In the genomic region with DNA sequence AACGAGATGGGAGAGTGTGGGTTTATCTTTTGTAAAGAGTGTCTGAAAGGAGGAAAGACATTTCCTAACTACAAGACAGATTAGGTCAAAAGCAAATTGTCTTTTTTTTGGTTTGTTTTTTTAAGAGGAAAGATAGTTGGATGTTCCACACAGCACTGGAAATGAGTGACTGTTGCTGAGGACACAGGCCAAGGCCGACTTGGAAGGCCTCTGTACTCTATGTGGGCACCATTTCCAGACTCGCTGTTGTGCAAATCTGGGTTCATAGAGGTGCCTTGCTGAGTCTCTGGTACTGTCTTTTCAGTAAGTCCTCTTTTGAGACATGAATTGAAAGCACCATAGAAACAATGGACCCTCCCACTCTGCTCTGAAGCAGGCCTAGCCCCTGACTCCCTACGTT, we compare ENCODE assay signal across 19 cellular contexts.
DNase-seq lines count a peak whose midpoint lies in the region; ATAC-seq and TF ChIP-seq lines count a peak whose summit lies in the region.
"Had no signal": no experiment of that assay in that cellular context is flagged by ENCODE, and none has a peak within 500 bp of the region (broad histone marks: within the 10 kb centered on the region; RNA-seq: fewer than 3 reads in every experiment).

No MANE protein-coding gene starts in this region.

- peaks cover 7% of the 10 kb centered on the region for H3K4me1 Mint-ChIP-seq in activated T-helper 17 cell treated with anti-CD3 and anti-CD28 coated beads, Interleukin-2, amount 50 U/mL, for 72 hours
- peaks cover 0 to 9% of the 10 kb centered on the region in 2 donors for H3K4me1 Mint-ChIP-seq in natural killer cell treated with Interleukin-12 subunit alpha and Interleukin-12 subunit beta and Interleukin-15 and Interleukin-18, amount 100 ng/mL, for 72 hours (ENCODE audit: low read depth in 2 of 2)
- H3K4me1 Mint-ChIP-seq: CD14-positive monocyte had no signal

- no peak overlapping the region for H3K27ac Mint-ChIP-seq in activated T-helper 17 cell treated with anti-CD3 and anti-CD28 coated beads, Interleukin-2, amount 50 U/mL, for 72 hours
- H3K27ac Mint-ChIP-seq in natural killer cell treated with Interleukin-12 subunit alpha and Interleukin-12 subunit beta and Interleukin-15 and Interleukin-18, amount 100 ng/mL, for 72 hours, result no peak overlapping the region
- H3K27ac Mint-ChIP-seq: CD14-positive monocyte had no signal

- POLR2A ChIA-PET in RWPE1 (lab: Yijun Ruan, JAX; ENCODE audit: low non-redundant PET), result no interaction called here

- no peak overlapping the region for H3K4me3 Mint-ChIP-seq in activated T-helper 17 cell treated with anti-CD3 and anti-CD28 coated beads, Interleukin-2, amount 50 U/mL, for 72 hours
- H3K4me3 Mint-ChIP-seq in natural killer cell treated with Interleukin-12 subunit alpha and Interleukin-12 subunit beta and Interleukin-15 and Interleukin-18, amount 100 ng/mL, for 72 hours, result no peak overlapping the region
- H3K4me3 Mint-ChIP-seq: CD14-positive monocyte had no signal

- TF ChIP-seq CTCF in RWPE1 (conservative IDR thresholded peaks at IDR 0.05; ENCODE audit: low read depth), result no peak
- TF ChIP-seq CTCF in hepatocyte (IDR thresholded peaks at IDR 0.05; ENCODE audit: poor library complexity), result no peak
- TF ChIP-seq CTCF in lower lobe of right lung (IDR thresholded peaks at IDR 0.05), result no peak

- no peak overlapping the region for H2AFZ ChIP-seq in hepatocyte

- H3K4me1 ChIP-seq in hepatocyte (ENCODE audit: insufficient read depth), result peaks cover 17% of the 10 kb centered on the region
- H3K4me1 ChIP-seq in muscle layer of colon (ENCODE audit: insufficient read depth, low read length), result peaks cover 22% of the 10 kb centered on the region
- peaks cover 14% of the 10 kb centered on the region for H3K4me1 ChIP-seq in stomach smooth muscle (ENCODE audit: control insufficient read depth, insufficient read depth, low read length)
- no peaks in the 10 kb centered on the region for H3K4me1 ChIP-seq in lower lobe of right lung

- H3K27me3 ChIP-seq in hepatocyte (no peaks in the 10 kb centered on the region), muscle layer of colon (ENCODE audit: control insufficient read depth in 1 of 2, insufficient read depth in 2 of 2, low read length in 2 of 2) (no peaks in the 10 kb centered on the region), stomach smooth muscle (ENCODE audit: control insufficient read depth in 1 of 2, insufficient read depth in 2 of 2, low read length in 2 of 2) (no peaks in the 10 kb centered on the region), lower lobe of right lung (ENCODE audit: low read depth) (no peaks in the 10 kb centered on the region)

- H3K36me3 Mint-ChIP-seq in activated T-helper 17 cell treated with anti-CD3 and anti-CD28 coated beads, Interleukin-2, amount 50 U/mL, for 72 hours (ENCODE audit: low read depth), result no peaks in the 10 kb centered on the region
- no peaks in the 10 kb centered on the region for H3K36me3 Mint-ChIP-seq in natural killer cell treated with Interleukin-12 subunit alpha and Interleukin-12 subunit beta and Interleukin-15 and Interleukin-18, amount 100 ng/mL, for 72 hours
- H3K36me3 Mint-ChIP-seq: CD14-positive monocyte had no signal

- no peaks in the 10 kb centered on the region for H3K9me2 ChIP-seq in hepatocyte (replicated peaks; ENCODE audit: insufficient read depth)

- peaks cover 10% of the 10 kb centered on the region for H3K9me3 Mint-ChIP-seq in activated T-helper 17 cell treated with anti-CD3 and anti-CD28 coated beads, Interleukin-2, amount 50 U/mL, for 72 hours
- peaks cover 4% of the 10 kb centered on the region for H3K9me3 Mint-ChIP-seq in natural killer cell treated with Interleukin-12 subunit alpha and Interleukin-12 subunit beta and Interleukin-15 and Interleukin-18, amount 100 ng/mL, for 72 hours

- H3K36me3 ChIP-seq in hepatocyte (replicated peaks; ENCODE audit: insufficient read depth, low read depth), result no peaks in the 10 kb centered on the region
- no peaks in the 10 kb centered on the region for H3K36me3 ChIP-seq in muscle layer of colon (ENCODE audit: insufficient read depth, low read length)
- H3K36me3 ChIP-seq in stomach smooth muscle (ENCODE audit: control insufficient read depth in 2 of 2, insufficient read depth in 2 of 2, low read length in 2 of 2), result no peaks in the 10 kb centered on the region
- no peaks in the 10 kb centered on the region for H3K36me3 ChIP-seq in lower lobe of right lung

- H3K4me3 ChIP-seq in hepatocyte, result no peak overlapping the region
- no peak overlapping the region for H3K4me3 ChIP-seq in muscle layer of colon (ENCODE audit: low read depth in 1 of 2, low read length in 2 of 2)
- no peak overlapping the region for H3K4me3 ChIP-seq in stomach smooth muscle (ENCODE audit: low read length in 2 of 2)
- H3K4me3 ChIP-seq in lower lobe of right lung, result no peak overlapping the region

- CTCF ChIA-PET in RWPE1 (lab: Yijun Ruan, JAX), result no interaction called here

- peaks cover 23% of the 10 kb centered on the region for H3K27me3 Mint-ChIP-seq in activated T-helper 17 cell treated with anti-CD3 and anti-CD28 coated beads, Interleukin-2, amount 50 U/mL, for 72 hours
- H3K27me3 Mint-ChIP-seq in natural killer cell treated with Interleukin-12 subunit alpha and Interleukin-12 subunit beta and Interleukin-15 and Interleukin-18, amount 100 ng/mL, for 72 hours, result peaks cover 13 to 19% of the 10 kb centered on the region in 2 donors

- no peaks in the 10 kb centered on the region for H4K20me1 ChIP-seq in hepatocyte (ENCODE audit: insufficient read depth, poor library complexity, severe bottlenecking)

- WGBS in hepatocyte (ENCODE audit: low lambda C conversion rate, missing lambda C conversion rate), result 58% methylated on average over 4 of the region's 4 CpGs

- H3K4me2 ChIP-seq in hepatocyte, result no peak overlapping the region

- H3K27ac ChIP-seq in RWPE1 (peak overlapping the region; percentile 26; the same call in 1 of the 2 replicates), hepatocyte (peak overlapping the region; percentile 48), muscle layer of colon (ENCODE audit: low read depth, low read length) (peak overlapping the region; percentile 43), stomach smooth muscle (ENCODE audit: low read length) (peak overlapping the region; percentile 11), lower lobe of right lung (no peak overlapping the region)
- H3K27ac ChIP-seq: HL-60 had no signal

- H3K79me2 ChIP-seq in hepatocyte, result no peaks in the 10 kb centered on the region

- DNase-seq in RWPE1 (ENCODE audit: low spot score), result no peak
- no peak for DNase-seq in hepatocyte (ENCODE audit: low spot score)
- DNase-seq in lower lobe of right lung, result no peak
- DNase-seq in natural killer cell treated with Interleukin-12 subunit alpha and Interleukin-12 subunit beta and Interleukin-15 and Interleukin-18, amount 100 ng/mL, for 72 hours (ENCODE audit: low spot score), result no peak
- DNase-seq: DMS53, GDM1, KG1, NCI-H1092, NCI-H146, NCI-H2029, NCI-H524 treated with DMSO at 0.1 percent for 48 hours, OCI-M1, SHP77 had no signal

- ATAC-seq in lower lobe of right lung, result no peak
- ATAC-seq in activated T-helper 17 cell treated with anti-CD3 and anti-CD28 coated beads, Interleukin-2, amount 50 U/mL, for 72 hours (replicated peaks), result no peak
- ATAC-seq in natural killer cell treated with Interleukin-12 subunit alpha and Interleukin-12 subunit beta and Interleukin-15 and Interleukin-18, amount 100 ng/mL, for 72 hours, result no peak
- ATAC-seq: HCT116 had no signal

- H3K9me3 ChIP-seq in hepatocyte (ENCODE audit: low read depth) (no peaks in the 10 kb centered on the region), muscle layer of colon (ENCODE audit: low read length) (peaks cover 3% of the 10 kb centered on the region), stomach smooth muscle (ENCODE audit: control insufficient read depth in 2 of 2, low read length in 2 of 2) (peaks cover 2 to 19% of the 10 kb centered on the region in 2 donors), lower lobe of right lung (peaks cover 11% of the 10 kb centered on the region)

- intact Hi-C loops in lower lobe of right lung (cut with DNase I), result no loop called here

- H3K9ac ChIP-seq in muscle layer of colon (ENCODE audit: low read length) (no peak overlapping the region), stomach smooth muscle (ENCODE audit: low read length in 2 of 2) (no peak overlapping the region)
